In genomic region chr9:85142461-85143401, GRCh38 we compare ENCODE assay signal across 1 cellular context.
TF ChIP-seq lines count a peak whose summit lies in the region.

No MANE protein-coding gene starts in this region.

TF ChIP-seq in SK-N-SH treated with all-trans-retinoic acid at 6 μM for 48 hours, 23 proteins besides CTCF, POLR2A, EP300 and RAD21 (continued from another document):
- TF ChIP-seq PATZ1 (CRISPR knock-in tag; IDR thresholded peaks at IDR 0.05; ENCODE audit: borderline replicate concordance) (no peak), RARB (CRISPR knock-in tag; IDR thresholded peaks at IDR 0.05) (no peak), ESRRG (CRISPR knock-in tag; IDR thresholded peaks at IDR 0.05) (no peak), OSR1 (CRISPR knock-in tag; IDR thresholded peaks at IDR 0.05) (no peak), TCF4 (CRISPR knock-in tag; IDR thresholded peaks at IDR 0.05; ENCODE audit: borderline replicate concordance) (no peak), SNAI2 (CRISPR knock-in tag; IDR thresholded peaks at IDR 0.05) (no peak), ZNF70 (CRISPR knock-in tag; IDR thresholded peaks at IDR 0.05) (no peak)
